18 cellular contexts compared by ENCODE assay signal in genomic region chr7:115728518-115728917, GRCh38.
"Had no signal": no experiment of that assay in that cellular context is flagged by ENCODE, and none has a peak within 500 bp of the region (broad histone marks: within the 10 kb centered on the region; RNA-seq: fewer than 3 reads in every experiment).

No MANE protein-coding gene starts in this region.

- DNase-seq: activated CD4-positive, alpha-beta memory T cell treated with anti-CD3 and anti-CD28 coated beads for 36 hours; activated CD4-positive, alpha-beta T cell treated with anti-CD3 and anti-CD28 coated beads for 36 hours; activated CD8-positive, alpha-beta memory T cell treated with anti-CD3 and anti-CD28 coated beads, Interleukin-2, amount 10 ng/mL, durations not matched to agents 7 days and 5 days; activated naive CD4-positive, alpha-beta T cell treated with anti-CD3 and anti-CD28 coated beads for 36 hours; activated naive CD8-positive, alpha-beta T cell treated with anti-CD3 and anti-CD28 coated beads, Interleukin-2, amount 50 U/mL, for 24 hours; activated T-cell treated with anti-CD3 and anti-CD28 coated beads, Interleukin-2, amount 50 U/mL, for 1 hour; aorta; effector memory CD8-positive, alpha-beta T cell; foreskin melanocyte; left ventricle myocardium superior; mesenchymal stem cell; occipital lobe; right cardiac atrium; stimulated activated CD4-positive, alpha-beta T cell treated with anti-CD3 and anti-CD28 coated beads, Interleukin-15, amount 100 ng/mL, for 24 hours; stimulated activated CD4-positive, alpha-beta T cell treated with anti-CD3 and anti-CD28 coated beads, Interleukin-4, amount 100 ng/mL, for 24 hours; stimulated activated naive CD4-positive, alpha-beta T cell treated with Interleukin-2 at 50 U/mL for 16 hours; transverse colon had no signal

- ATAC-seq: activated CD4-positive, alpha-beta T cell treated with anti-CD3 and anti-CD28 coated beads for 36 hours; activated CD8-positive, alpha-beta memory T cell treated with anti-CD3 and anti-CD28 coated beads, Interleukin-2, amount 10 ng/mL, durations not matched to agents 7 days and 5 days; activated naive CD8-positive, alpha-beta T cell treated with anti-CD3 and anti-CD28 coated beads, Interleukin-2, amount 50 U/mL, for 24 hours; effector memory CD8-positive, alpha-beta T cell; left ventricle myocardium superior; natural killer cell treated with Interleukin-12 subunit alpha and Interleukin-12 subunit beta and Interleukin-15 and Interleukin-18, amount 100 ng/mL, for 72 hours had no signal
